In genomic region chr6:37493047-37493995, GRCh38 we compare ENCODE assay signal across 12 cellular contexts. TPM values are rescaled to one million over a fixed set of nuclear protein-coding genes. Genes with fewer than 3 reads are reported as not detected.
A peak's percentile ranks its signal among the peaks of the same experiment; 100 is the strongest.
DNase-seq lines count a peak whose midpoint lies in the region; ATAC-seq and TF ChIP-seq lines count a peak whose summit lies in the region.
"Had no signal": no experiment of that assay in that cellular context is flagged by ENCODE, and none has a peak within 500 bp of the region (broad histone marks: within the 10 kb centered on the region; RNA-seq: fewer than 3 reads in every experiment).

No MANE protein-coding gene starts in this region.

- no peak overlapping the region for H3K4me3 Mint-ChIP-seq in activated naive CD8-positive, alpha-beta T cell
- no peak overlapping the region for H3K4me3 Mint-ChIP-seq in activated naive CD8-positive, alpha-beta T cell treated with anti-CD3 and anti-CD28 coated beads, Interleukin-2, amount 50 U/mL, for 24 hours
- no peak overlapping the region for H3K4me3 Mint-ChIP-seq in activated CD8-positive, alpha-beta T cell treated with anti-CD3 and anti-CD28 coated beads, Interleukin-2, amount 10 ng/mL, durations not matched to agents 7 days and 5 days
- H3K4me3 Mint-ChIP-seq: activated naive CD4-positive, alpha-beta T cell treated with anti-CD3 and anti-CD28 coated beads, Interleukin-2, amount 50 U/mL, for 24 hours; dendritic cell treated with granulocyte-macrophage colony-stimulating factor and Interleukin-4, amounts not matched to agents 40 ng/mL and 50 ng/mL, for 4 days had no signal

- peaks cover 4% of the 10 kb centered on the region for H3K36me3 Mint-ChIP-seq in activated naive CD8-positive, alpha-beta T cell
- H3K36me3 Mint-ChIP-seq in activated naive CD8-positive, alpha-beta T cell treated with anti-CD3 and anti-CD28 coated beads, Interleukin-2, amount 50 U/mL, for 24 hours (ENCODE audit: low read depth): peaks cover 23% of the 10 kb centered on the region
- H3K36me3 Mint-ChIP-seq in activated CD8-positive, alpha-beta T cell treated with anti-CD3 and anti-CD28 coated beads, Interleukin-2, amount 10 ng/mL, durations not matched to agents 7 days and 5 days (ENCODE audit: low read depth): peaks cover 14% of the 10 kb centered on the region

- peaks cover 81% of the 10 kb centered on the region for H3K4me1 Mint-ChIP-seq in activated naive CD8-positive, alpha-beta T cell (ENCODE audit: low read depth)
- H3K4me1 Mint-ChIP-seq in activated naive CD8-positive, alpha-beta T cell treated with anti-CD3 and anti-CD28 coated beads, Interleukin-2, amount 50 U/mL, for 24 hours: peaks cover 97% of the 10 kb centered on the region
- H3K4me1 Mint-ChIP-seq in activated CD8-positive, alpha-beta T cell treated with anti-CD3 and anti-CD28 coated beads, Interleukin-2, amount 10 ng/mL, durations not matched to agents 7 days and 5 days (ENCODE audit: low read depth): peaks cover 59% of the 10 kb centered on the region

- ATAC-seq in activated naive CD8-positive, alpha-beta T cell treated with anti-CD3 and anti-CD28 coated beads, Interleukin-2, amount 50 U/mL, for 24 hours: no peak
- no peak for ATAC-seq in activated CD8-positive, alpha-beta T cell treated with anti-CD3 and anti-CD28 coated beads, Interleukin-2, amount 10 ng/mL, durations not matched to agents 7 days and 5 days
- no peak for ATAC-seq in HG02970 (IDR thresholded peaks at IDR 0.05; ENCODE audit: low FRiP score, unreplicated experiment)
- ATAC-seq in HG02642 (IDR thresholded peaks at IDR 0.05; ENCODE audit: poor library complexity, unreplicated experiment): no peak

- CTCF ChIA-PET in activated CD8-positive, alpha-beta T cell treated with anti-CD3 and anti-CD28 coated beads, Interleukin-2, amount 10 ng/mL, durations not matched to agents 7 days and 5 days (lab: Charles Lee): interaction anchor here (0.6 to 3.1 kb wide), 3 partner anchors 9 to 72 kb away, joined by 3 to 13 read pairs (median 12); no protein-coding TSS in a partner anchor

- TF ChIP-seq CTCF in lower leg skin (IDR thresholded peaks at IDR 0.05): no peak

- no peaks in the 10 kb centered on the region for H3K27me3 Mint-ChIP-seq in activated naive CD8-positive, alpha-beta T cell
- H3K27me3 Mint-ChIP-seq in activated naive CD8-positive, alpha-beta T cell treated with anti-CD3 and anti-CD28 coated beads, Interleukin-2, amount 50 U/mL, for 24 hours: no peaks in the 10 kb centered on the region
- H3K27me3 Mint-ChIP-seq in activated CD8-positive, alpha-beta T cell treated with anti-CD3 and anti-CD28 coated beads, Interleukin-2, amount 10 ng/mL, durations not matched to agents 7 days and 5 days (ENCODE audit: low read depth): no peaks in the 10 kb centered on the region
- H3K27me3 Mint-ChIP-seq: activated naive CD4-positive, alpha-beta T cell treated with anti-CD3 and anti-CD28 coated beads, Interleukin-2, amount 50 U/mL, for 24 hours; dendritic cell treated with granulocyte-macrophage colony-stimulating factor and Interleukin-4, amounts not matched to agents 40 ng/mL and 50 ng/mL, for 4 days had no signal

- no peak for TF ChIP-seq POLR2A in lower leg skin (IDR thresholded peaks at IDR 0.05)

- no peak for DNase-seq in activated naive CD8-positive, alpha-beta T cell treated with anti-CD3 and anti-CD28 coated beads, Interleukin-2, amount 50 U/mL, for 24 hours
- peak; percentile 48 for DNase-seq in NCI-H2196 treated with DMSO at 0.1 percent for 48 hours (lab: John Stamatoyannopoulos, UW; ENCODE audit: unreplicated experiment)
- DNase-seq in cerebellar cortex (ENCODE audit: low spot score): peak; percentile 61
- DNase-seq in activated CD8-positive, alpha-beta T cell treated with anti-CD3 and anti-CD28 coated beads, Interleukin-2, amount 10 ng/mL, durations not matched to agents 7 days and 5 days: no peak
- no peak for DNase-seq in lower leg skin (ENCODE audit: low spot score in 2 of 2)
- DNase-seq: T-helper 9 cell, upper lobe of left lung had no signal

- POLR2A ChIA-PET in activated CD8-positive, alpha-beta T cell treated with anti-CD3 and anti-CD28 coated beads, Interleukin-2, amount 10 ng/mL, durations not matched to agents 7 days and 5 days (lab: Charles Lee): no interaction called here

- WGBS in lower leg skin, 2 donors: 57% methylated on average over 45 of the region's 45 CpGs

- no peaks in the 10 kb centered on the region for H3K9me3 Mint-ChIP-seq in activated naive CD8-positive, alpha-beta T cell (ENCODE audit: low read depth)
- no peaks in the 10 kb centered on the region for H3K9me3 Mint-ChIP-seq in activated naive CD8-positive, alpha-beta T cell treated with anti-CD3 and anti-CD28 coated beads, Interleukin-2, amount 50 U/mL, for 24 hours
- H3K9me3 Mint-ChIP-seq in activated CD8-positive, alpha-beta T cell treated with anti-CD3 and anti-CD28 coated beads, Interleukin-2, amount 10 ng/mL, durations not matched to agents 7 days and 5 days (ENCODE audit: insufficient read depth): no peaks in the 10 kb centered on the region
- H3K9me3 Mint-ChIP-seq: activated naive CD4-positive, alpha-beta T cell treated with anti-CD3 and anti-CD28 coated beads, Interleukin-2, amount 50 U/mL, for 24 hours; dendritic cell treated with granulocyte-macrophage colony-stimulating factor and Interleukin-4, amounts not matched to agents 40 ng/mL and 50 ng/mL, for 4 days had no signal

- intact Hi-C loops in lower leg skin (cut with DNase I; ENCODE audit: low total_unique reads): loop anchor here (5.0 kb wide), 1 partner anchor 199 kb away; no protein-coding TSS in a partner anchor

- peak overlapping the region; percentile 68 for H3K27ac Mint-ChIP-seq in activated naive CD8-positive, alpha-beta T cell
- H3K27ac Mint-ChIP-seq in activated naive CD8-positive, alpha-beta T cell treated with anti-CD3 and anti-CD28 coated beads, Interleukin-2, amount 50 U/mL, for 24 hours: no peak overlapping the region
- H3K27ac Mint-ChIP-seq in activated CD8-positive, alpha-beta T cell treated with anti-CD3 and anti-CD28 coated beads, Interleukin-2, amount 10 ng/mL, durations not matched to agents 7 days and 5 days: no peak overlapping the region
- H3K27ac Mint-ChIP-seq: dendritic cell treated with granulocyte-macrophage colony-stimulating factor and Interleukin-4, amounts not matched to agents 40 ng/mL and 50 ng/mL, for 4 days had no signal

- H3K4me3 ChIP-seq in lower leg skin (ENCODE audit: low read depth, poor library complexity, severe bottlenecking): no peak overlapping the region
- H3K4me3 ChIP-seq: upper lobe of left lung had no signal

RNA-seq across cellular contexts. Expression of gene CCDC167, which starts 6.4 kb away (rescaled TPM):
- 10 to 100 TPM; 64.0 to 69.4 TPM for total RNA-seq in activated CD8-positive, alpha-beta T cell treated with anti-CD3 and anti-CD28 coated beads, Interleukin-2, amount 10 ng/mL, durations not matched to agents 7 days and 5 days
- total RNA-seq in lower leg skin: 10 to 100 TPM; 11.8 to 21.8 (median 14.5) TPM

Comparison
In these comparisons a context has a peak if more than half of its experiments do, and no peak if none do; other contexts are left out.
1. DNase-seq: peak in NCI-H2196 treated with DMSO at 0.1 percent for 48 hours (single experiment) and cerebellar cortex (single experiment); none in activated naive CD8-positive, alpha-beta T cell treated with anti-CD3 and anti-CD28 coated beads, Interleukin-2, amount 50 U/mL, for 24 hours (single experiment), activated CD8-positive, alpha-beta T cell treated with anti-CD3 and anti-CD28 coated beads, Interleukin-2, amount 10 ng/mL, durations not matched to agents 7 days and 5 days (single experiment) and lower leg skin (0 of 2).